Comparison of ENCODE assay signal across 12 cellular contexts in genomic region chr10:43284341-43284910, GRCh38. TPM values are rescaled to one million over a fixed set of nuclear protein-coding genes. Genes with fewer than 3 reads are reported as not detected.
A peak's percentile ranks its signal among the peaks of the same experiment; 100 is the strongest.
DNase-seq lines count a peak whose midpoint lies in the region; ATAC-seq and FAIRE-seq lines count a peak whose summit lies in the region.
"Had no signal": no experiment of that assay in that cellular context is flagged by ENCODE, and none has a peak within 500 bp of the region (broad histone marks: within the 10 kb centered on the region; RNA-seq: fewer than 3 reads in every experiment).

No MANE protein-coding gene starts in this region.

- no peaks in the 10 kb centered on the region for H3K36me3 Mint-ChIP-seq in activated naive CD8-positive, alpha-beta T cell treated with anti-CD3 and anti-CD28 coated beads, Interleukin-2, amount 10 ng/mL, durations not matched to agents 7 days and 5 days
- no peaks in the 10 kb centered on the region for H3K36me3 Mint-ChIP-seq in activated naive CD8-positive, alpha-beta T cell treated with anti-CD3 and anti-CD28 coated beads, Interleukin-2, amount 50 U/mL, for 24 hours (ENCODE audit: low read depth)
- no peaks in the 10 kb centered on the region for H3K36me3 Mint-ChIP-seq in T-helper 17 cell (ENCODE audit: low read depth)
- H3K36me3 Mint-ChIP-seq: type B pancreatic cell had no signal

- no peak overlapping the region for H3K4me3 Mint-ChIP-seq in activated naive CD8-positive, alpha-beta T cell treated with anti-CD3 and anti-CD28 coated beads, Interleukin-2, amount 10 ng/mL, durations not matched to agents 7 days and 5 days
- no peak overlapping the region for H3K4me3 Mint-ChIP-seq in activated naive CD8-positive, alpha-beta T cell treated with anti-CD3 and anti-CD28 coated beads, Interleukin-2, amount 50 U/mL, for 24 hours
- H3K4me3 Mint-ChIP-seq in T-helper 17 cell, result no peak overlapping the region
- H3K4me3 Mint-ChIP-seq: type B pancreatic cell had no signal

- no peaks in the 10 kb centered on the region for H3K9me3 Mint-ChIP-seq in activated naive CD8-positive, alpha-beta T cell treated with anti-CD3 and anti-CD28 coated beads, Interleukin-2, amount 10 ng/mL, durations not matched to agents 7 days and 5 days
- no peaks in the 10 kb centered on the region for H3K9me3 Mint-ChIP-seq in activated naive CD8-positive, alpha-beta T cell treated with anti-CD3 and anti-CD28 coated beads, Interleukin-2, amount 50 U/mL, for 24 hours
- H3K9me3 Mint-ChIP-seq: type B pancreatic cell had no signal

- peak; percentile 31 for DNase-seq in activated naive CD8-positive, alpha-beta T cell treated with anti-CD3 and anti-CD28 coated beads, Interleukin-2, amount 10 ng/mL, durations not matched to agents 7 days and 5 days
- DNase-seq in activated naive CD8-positive, alpha-beta T cell treated with anti-CD3 and anti-CD28 coated beads, Interleukin-2, amount 50 U/mL, for 24 hours, result no peak
- DNase-seq in T-helper 17 cell, result no peak
- DNase-seq in iPS-NIHi7 (ENCODE audit: extremely low spot score), result peak; percentile 80
- DNase-seq in frontal cortex (ENCODE audit: low spot score in 2 of 2), result no peak
- no peak for DNase-seq in NCI-H748 treated with DMSO at 0.1 percent for 48 hours (lab: John Stamatoyannopoulos, UW)
- DNase-seq in H4 (ENCODE audit: low spot score), result no peak
- DNase-seq: GF-D8, NCI-H2081 had no signal

- peaks cover 24% of the 10 kb centered on the region for H3K27me3 Mint-ChIP-seq in activated naive CD8-positive, alpha-beta T cell treated with anti-CD3 and anti-CD28 coated beads, Interleukin-2, amount 10 ng/mL, durations not matched to agents 7 days and 5 days
- peaks cover 8% of the 10 kb centered on the region for H3K27me3 Mint-ChIP-seq in activated naive CD8-positive, alpha-beta T cell treated with anti-CD3 and anti-CD28 coated beads, Interleukin-2, amount 50 U/mL, for 24 hours
- H3K27me3 Mint-ChIP-seq in T-helper 17 cell, result peaks cover 4% of the 10 kb centered on the region

- POLR2A ChIA-PET in activated naive CD8-positive, alpha-beta T cell treated with anti-CD3 and anti-CD28 coated beads, Interleukin-2, amount 10 ng/mL, durations not matched to agents 7 days and 5 days (lab: Charles Lee), result no interaction called here

- peak; percentile 56 for ATAC-seq in activated naive CD8-positive, alpha-beta T cell treated with anti-CD3 and anti-CD28 coated beads, Interleukin-2, amount 10 ng/mL, durations not matched to agents 7 days and 5 days (ENCODE audit: low read depth)
- no peak for ATAC-seq in activated naive CD8-positive, alpha-beta T cell treated with anti-CD3 and anti-CD28 coated beads, Interleukin-2, amount 50 U/mL, for 24 hours
- peak; percentile 56 for ATAC-seq in T-helper 17 cell
- ATAC-seq in HG02763 (IDR thresholded peaks at IDR 0.05; ENCODE audit: unreplicated experiment), result no peak

- no peak for FAIRE-seq in frontal cortex (lab: Jason Lieb, UNC)
- FAIRE-seq: endometrium had no signal

- peaks cover 25% of the 10 kb centered on the region for H3K4me1 Mint-ChIP-seq in activated naive CD8-positive, alpha-beta T cell treated with anti-CD3 and anti-CD28 coated beads, Interleukin-2, amount 10 ng/mL, durations not matched to agents 7 days and 5 days
- H3K4me1 Mint-ChIP-seq in activated naive CD8-positive, alpha-beta T cell treated with anti-CD3 and anti-CD28 coated beads, Interleukin-2, amount 50 U/mL, for 24 hours, result peaks cover 28% of the 10 kb centered on the region
- H3K4me1 Mint-ChIP-seq in T-helper 17 cell, result peaks cover 18% of the 10 kb centered on the region

- no peaks in the 10 kb centered on the region for H3K9me3 ChIP-seq in T-helper 17 cell (ENCODE audit: control insufficient read depth, low read length, poor library complexity, severe bottlenecking)

- H3K27ac Mint-ChIP-seq in activated naive CD8-positive, alpha-beta T cell treated with anti-CD3 and anti-CD28 coated beads, Interleukin-2, amount 10 ng/mL, durations not matched to agents 7 days and 5 days, result no peak overlapping the region
- no peak overlapping the region for H3K27ac Mint-ChIP-seq in activated naive CD8-positive, alpha-beta T cell treated with anti-CD3 and anti-CD28 coated beads, Interleukin-2, amount 50 U/mL, for 24 hours
- H3K27ac Mint-ChIP-seq in T-helper 17 cell, result no peak overlapping the region
- H3K27ac Mint-ChIP-seq: type B pancreatic cell had no signal

RNA-seq across cellular contexts. Expression of gene RASGEF1A, which starts 17.6 kb away (rescaled TPM):
- total RNA-seq in activated naive CD8-positive, alpha-beta T cell treated with anti-CD3 and anti-CD28 coated beads, Interleukin-2, amount 10 ng/mL, durations not matched to agents 7 days and 5 days, result 1 to 10 TPM; 4.4 to 4.9 TPM
- total RNA-seq in T-helper 17 cell (1 to 10 TPM; 3.1 to 3.4 TPM), frontal cortex (11.4 TPM)
- not detected in 2 replicates for total RNA-seq in H4 (2014; rRNA removed; shearing (Covaris generic))

Comparison
In these comparisons a context has a peak if more than half of its experiments do, and no peak if none do; other contexts are left out.
1. ATAC-seq: peak in activated naive CD8-positive, alpha-beta T cell treated with anti-CD3 and anti-CD28 coated beads, Interleukin-2, amount 10 ng/mL, durations not matched to agents 7 days and 5 days (single experiment) and T-helper 17 cell (single experiment); none in activated naive CD8-positive, alpha-beta T cell treated with anti-CD3 and anti-CD28 coated beads, Interleukin-2, amount 50 U/mL, for 24 hours (single experiment) and HG02763 (single experiment).
2. DNase-seq: peak in activated naive CD8-positive, alpha-beta T cell treated with anti-CD3 and anti-CD28 coated beads, Interleukin-2, amount 10 ng/mL, durations not matched to agents 7 days and 5 days (single experiment) and iPS-NIHi7 (single experiment); none in activated naive CD8-positive, alpha-beta T cell treated with anti-CD3 and anti-CD28 coated beads, Interleukin-2, amount 50 U/mL, for 24 hours (single experiment), T-helper 17 cell (0 of 3), frontal cortex (0 of 2), NCI-H748 treated with DMSO at 0.1 percent for 48 hours (single experiment) and H4 (single experiment).